ENCODE assay signal across 1 cellular context in the genomic region with DNA sequence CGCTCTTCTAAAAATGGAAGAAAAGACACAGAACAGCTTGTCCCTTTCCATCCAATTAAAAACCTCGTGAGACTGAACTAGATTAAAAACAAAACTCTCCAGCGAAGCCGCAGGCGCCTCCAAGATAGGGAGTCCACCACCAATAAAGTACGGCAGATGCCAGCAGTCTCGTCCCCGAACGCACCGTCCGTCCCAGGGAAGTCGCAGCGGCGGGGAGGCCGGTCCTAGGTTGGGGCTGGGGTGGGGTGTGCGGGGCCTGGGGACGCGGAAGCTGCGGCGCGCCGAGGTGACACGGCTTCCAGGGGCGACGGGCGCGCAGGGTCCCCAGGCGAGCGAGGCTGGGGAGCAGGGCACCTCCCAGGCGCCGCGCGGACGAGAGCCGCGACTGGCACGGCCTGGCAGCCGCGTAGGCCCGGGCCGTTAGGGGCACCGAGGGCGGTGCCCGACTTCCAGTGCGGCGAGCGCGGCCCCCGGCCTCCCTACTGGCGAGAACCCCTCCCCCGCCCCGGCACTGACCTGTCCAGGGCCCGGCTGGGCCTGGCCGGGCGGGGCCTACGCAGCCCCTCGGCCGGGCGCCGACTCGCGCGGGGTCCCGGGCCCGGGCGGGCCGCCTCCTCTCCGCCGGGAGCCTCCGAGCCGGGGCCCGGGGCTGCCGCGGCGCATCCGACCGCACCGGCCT.
TF ChIP-seq lines count a peak whose summit lies in the region.

No MANE protein-coding gene starts in this region.

TF ChIP-seq in GM12878, 131 proteins besides CTCF, POLR2A, EP300 and RAD21 (continued from another document and continues in another):
- TF ChIP-seq, protein P1, sequence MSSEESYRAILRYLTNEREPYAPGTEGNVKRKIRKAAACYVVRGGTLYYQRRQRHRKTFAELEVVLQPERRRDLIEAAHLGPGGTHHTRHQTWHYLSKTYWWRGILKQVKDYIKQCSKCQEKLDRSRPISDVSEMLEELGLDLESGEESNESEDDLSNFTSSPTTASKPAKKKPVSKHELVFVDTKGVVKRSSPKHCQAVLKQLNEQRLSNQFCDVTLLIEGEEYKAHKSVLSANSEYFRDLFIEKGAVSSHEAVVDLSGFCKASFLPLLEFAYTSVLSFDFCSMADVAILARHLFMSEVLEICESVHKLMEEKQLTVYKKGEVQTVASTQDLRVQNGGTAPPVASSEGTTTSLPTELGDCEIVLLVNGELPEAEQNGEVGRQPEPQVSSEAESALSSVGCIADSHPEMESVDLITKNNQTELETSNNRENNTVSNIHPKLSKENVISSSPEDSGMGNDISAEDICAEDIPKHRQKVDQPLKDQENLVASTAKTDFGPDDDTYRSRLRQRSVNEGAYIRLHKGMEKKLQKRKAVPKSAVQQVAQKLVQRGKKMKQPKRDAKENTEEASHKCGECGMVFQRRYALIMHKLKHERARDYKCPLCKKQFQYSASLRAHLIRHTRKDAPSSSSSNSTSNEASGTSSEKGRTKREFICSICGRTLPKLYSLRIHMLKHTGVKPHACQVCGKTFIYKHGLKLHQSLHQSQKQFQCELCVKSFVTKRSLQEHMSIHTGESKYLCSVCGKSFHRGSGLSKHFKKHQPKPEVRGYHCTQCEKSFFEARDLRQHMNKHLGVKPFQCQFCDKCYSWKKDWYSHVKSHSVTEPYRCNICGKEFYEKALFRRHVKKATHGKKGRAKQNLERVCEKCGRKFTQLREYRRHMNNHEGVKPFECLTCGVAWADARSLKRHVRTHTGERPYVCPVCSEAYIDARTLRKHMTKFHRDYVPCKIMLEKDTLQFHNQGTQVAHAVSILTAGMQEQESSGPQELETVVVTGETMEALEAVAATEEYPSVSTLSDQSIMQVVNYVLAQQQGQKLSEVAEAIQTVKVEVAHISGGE (CRISPR knock-in tag; IDR thresholded peaks at IDR 0.05) = no peak
- no peak for TF ChIP-seq YBX1 (IDR thresholded peaks at IDR 0.05)
- no peak for TF ChIP-seq ETV6 (conservative IDR thresholded peaks at IDR 0.05 in 1 of 2, IDR thresholded peaks at IDR 0.05 in 1 of 2; ENCODE audit: borderline replicate concordance in 1 of 2, low read depth in 1 of 2)
- TF ChIP-seq MTA2 (IDR thresholded peaks at IDR 0.05; ENCODE audit: low read depth) = no peak
- no peak for TF ChIP-seq RBBP5 (conservative IDR thresholded peaks at IDR 0.05)
- TF ChIP-seq, protein P2, sequence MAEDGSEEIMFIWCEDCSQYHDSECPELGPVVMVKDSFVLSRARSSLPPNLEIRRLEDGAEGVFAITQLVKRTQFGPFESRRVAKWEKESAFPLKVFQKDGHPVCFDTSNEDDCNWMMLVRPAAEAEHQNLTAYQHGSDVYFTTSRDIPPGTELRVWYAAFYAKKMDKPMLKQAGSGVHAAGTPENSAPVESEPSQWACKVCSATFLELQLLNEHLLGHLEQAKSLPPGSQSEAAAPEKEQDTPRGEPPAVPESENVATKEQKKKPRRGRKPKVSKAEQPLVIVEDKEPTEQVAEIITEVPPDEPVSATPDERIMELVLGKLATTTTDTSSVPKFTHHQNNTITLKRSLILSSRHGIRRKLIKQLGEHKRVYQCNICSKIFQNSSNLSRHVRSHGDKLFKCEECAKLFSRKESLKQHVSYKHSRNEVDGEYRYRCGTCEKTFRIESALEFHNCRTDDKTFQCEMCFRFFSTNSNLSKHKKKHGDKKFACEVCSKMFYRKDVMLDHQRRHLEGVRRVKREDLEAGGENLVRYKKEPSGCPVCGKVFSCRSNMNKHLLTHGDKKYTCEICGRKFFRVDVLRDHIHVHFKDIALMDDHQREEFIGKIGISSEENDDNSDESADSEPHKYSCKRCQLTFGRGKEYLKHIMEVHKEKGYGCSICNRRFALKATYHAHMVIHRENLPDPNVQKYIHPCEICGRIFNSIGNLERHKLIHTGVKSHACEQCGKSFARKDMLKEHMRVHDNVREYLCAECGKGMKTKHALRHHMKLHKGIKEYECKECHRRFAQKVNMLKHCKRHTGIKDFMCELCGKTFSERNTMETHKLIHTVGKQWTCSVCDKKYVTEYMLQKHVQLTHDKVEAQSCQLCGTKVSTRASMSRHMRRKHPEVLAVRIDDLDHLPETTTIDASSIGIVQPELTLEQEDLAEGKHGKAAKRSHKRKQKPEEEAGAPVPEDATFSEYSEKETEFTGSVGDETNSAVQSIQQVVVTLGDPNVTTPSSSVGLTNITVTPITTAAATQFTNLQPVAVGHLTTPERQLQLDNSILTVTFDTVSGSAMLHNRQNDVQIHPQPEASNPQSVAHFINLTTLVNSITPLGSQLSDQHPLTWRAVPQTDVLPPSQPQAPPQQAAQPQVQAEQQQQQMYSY (CRISPR knock-in tag; IDR thresholded peaks at IDR 0.05) = no peak
- TF ChIP-seq WRNIP1 (IDR thresholded peaks at IDR 0.05; ENCODE audit: borderline replicate concordance, low read depth, low read length) = no peak
- TF ChIP-seq, protein P3, sequence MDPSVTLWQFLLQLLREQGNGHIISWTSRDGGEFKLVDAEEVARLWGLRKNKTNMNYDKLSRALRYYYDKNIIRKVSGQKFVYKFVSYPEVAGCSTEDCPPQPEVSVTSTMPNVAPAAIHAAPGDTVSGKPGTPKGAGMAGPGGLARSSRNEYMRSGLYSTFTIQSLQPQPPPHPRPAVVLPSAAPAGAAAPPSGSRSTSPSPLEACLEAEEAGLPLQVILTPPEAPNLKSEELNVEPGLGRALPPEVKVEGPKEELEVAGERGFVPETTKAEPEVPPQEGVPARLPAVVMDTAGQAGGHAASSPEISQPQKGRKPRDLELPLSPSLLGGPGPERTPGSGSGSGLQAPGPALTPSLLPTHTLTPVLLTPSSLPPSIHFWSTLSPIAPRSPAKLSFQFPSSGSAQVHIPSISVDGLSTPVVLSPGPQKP (IDR thresholded peaks at IDR 0.05; ENCODE audit: low read depth, low read length) = no peak
- TF ChIP-seq PAX5 (IDR thresholded peaks at IDR 0.05; ENCODE audit: borderline replicate concordance, low read depth, low read length) = no peak
- TF ChIP-seq SMAD1 (IDR thresholded peaks at IDR 0.05; ENCODE audit: low read depth, partially characterized antibody) = no peak
- TF ChIP-seq HDAC6 (IDR thresholded peaks at IDR 0.05; ENCODE audit: unreplicated experiment) = no peak
- no peak for TF ChIP-seq POU2F2 (IDR thresholded peaks at IDR 0.05; ENCODE audit: borderline replicate concordance, low read depth, low read length)
- TF ChIP-seq, protein P4, sequence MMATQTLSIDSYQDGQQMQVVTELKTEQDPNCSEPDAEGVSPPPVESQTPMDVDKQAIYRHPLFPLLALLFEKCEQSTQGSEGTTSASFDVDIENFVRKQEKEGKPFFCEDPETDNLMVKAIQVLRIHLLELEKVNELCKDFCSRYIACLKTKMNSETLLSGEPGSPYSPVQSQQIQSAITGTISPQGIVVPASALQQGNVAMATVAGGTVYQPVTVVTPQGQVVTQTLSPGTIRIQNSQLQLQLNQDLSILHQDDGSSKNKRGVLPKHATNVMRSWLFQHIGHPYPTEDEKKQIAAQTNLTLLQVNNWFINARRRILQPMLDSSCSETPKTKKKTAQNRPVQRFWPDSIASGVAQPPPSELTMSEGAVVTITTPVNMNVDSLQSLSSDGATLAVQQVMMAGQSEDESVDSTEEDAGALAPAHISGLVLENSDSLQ (IDR thresholded peaks at IDR 0.05) = no peak
- no peak for TF ChIP-seq JUNB (IDR thresholded peaks at IDR 0.05)
- TF ChIP-seq FOS (IDR thresholded peaks at IDR 0.05; ENCODE audit: borderline replicate concordance, extremely low read depth, insufficient read length) = no peak
- no peak for TF ChIP-seq E4F1 (IDR thresholded peaks at IDR 0.05; ENCODE audit: borderline replicate concordance, partially characterized antibody)
- TF ChIP-seq KLF5 (IDR thresholded peaks at IDR 0.05; ENCODE audit: partially characterized antibody) = no peak
- no peak for TF ChIP-seq JUND (IDR thresholded peaks at IDR 0.05; ENCODE audit: low read depth, low read length)
- TF ChIP-seq SIX5 (IDR thresholded peaks at IDR 0.05; ENCODE audit: low read depth, low read length, severe bottlenecking) = no peak
- no peak for TF ChIP-seq ZNF24 (IDR thresholded peaks at IDR 0.05)
- no peak for TF ChIP-seq BCL3 (IDR thresholded peaks at IDR 0.05; ENCODE audit: borderline replicate concordance, insufficient read depth, low read depth, low read length, poor library complexity, severe bottlenecking)
- TF ChIP-seq, protein P5, sequence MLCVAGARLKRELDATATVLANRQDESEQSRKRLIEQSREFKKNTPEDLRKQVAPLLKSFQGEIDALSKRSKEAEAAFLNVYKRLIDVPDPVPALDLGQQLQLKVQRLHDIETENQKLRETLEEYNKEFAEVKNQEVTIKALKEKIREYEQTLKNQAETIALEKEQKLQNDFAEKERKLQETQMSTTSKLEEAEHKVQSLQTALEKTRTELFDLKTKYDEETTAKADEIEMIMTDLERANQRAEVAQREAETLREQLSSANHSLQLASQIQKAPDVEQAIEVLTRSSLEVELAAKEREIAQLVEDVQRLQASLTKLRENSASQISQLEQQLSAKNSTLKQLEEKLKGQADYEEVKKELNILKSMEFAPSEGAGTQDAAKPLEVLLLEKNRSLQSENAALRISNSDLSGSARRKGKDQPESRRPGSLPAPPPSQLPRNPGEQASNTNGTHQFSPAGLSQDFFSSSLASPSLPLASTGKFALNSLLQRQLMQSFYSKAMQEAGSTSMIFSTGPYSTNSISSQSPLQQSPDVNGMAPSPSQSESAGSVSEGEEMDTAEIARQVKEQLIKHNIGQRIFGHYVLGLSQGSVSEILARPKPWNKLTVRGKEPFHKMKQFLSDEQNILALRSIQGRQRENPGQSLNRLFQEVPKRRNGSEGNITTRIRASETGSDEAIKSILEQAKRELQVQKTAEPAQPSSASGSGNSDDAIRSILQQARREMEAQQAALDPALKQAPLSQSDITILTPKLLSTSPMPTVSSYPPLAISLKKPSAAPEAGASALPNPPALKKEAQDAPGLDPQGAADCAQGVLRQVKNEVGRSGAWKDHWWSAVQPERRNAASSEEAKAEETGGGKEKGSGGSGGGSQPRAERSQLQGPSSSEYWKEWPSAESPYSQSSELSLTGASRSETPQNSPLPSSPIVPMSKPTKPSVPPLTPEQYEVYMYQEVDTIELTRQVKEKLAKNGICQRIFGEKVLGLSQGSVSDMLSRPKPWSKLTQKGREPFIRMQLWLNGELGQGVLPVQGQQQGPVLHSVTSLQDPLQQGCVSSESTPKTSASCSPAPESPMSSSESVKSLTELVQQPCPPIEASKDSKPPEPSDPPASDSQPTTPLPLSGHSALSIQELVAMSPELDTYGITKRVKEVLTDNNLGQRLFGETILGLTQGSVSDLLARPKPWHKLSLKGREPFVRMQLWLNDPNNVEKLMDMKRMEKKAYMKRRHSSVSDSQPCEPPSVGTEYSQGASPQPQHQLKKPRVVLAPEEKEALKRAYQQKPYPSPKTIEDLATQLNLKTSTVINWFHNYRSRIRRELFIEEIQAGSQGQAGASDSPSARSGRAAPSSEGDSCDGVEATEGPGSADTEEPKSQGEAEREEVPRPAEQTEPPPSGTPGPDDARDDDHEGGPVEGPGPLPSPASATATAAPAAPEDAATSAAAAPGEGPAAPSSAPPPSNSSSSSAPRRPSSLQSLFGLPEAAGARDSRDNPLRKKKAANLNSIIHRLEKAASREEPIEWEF (IDR thresholded peaks at IDR 0.05; ENCODE audit: insufficient replicate concordance, low read depth, low read length) = no peak
- TF ChIP-seq, protein P6, sequence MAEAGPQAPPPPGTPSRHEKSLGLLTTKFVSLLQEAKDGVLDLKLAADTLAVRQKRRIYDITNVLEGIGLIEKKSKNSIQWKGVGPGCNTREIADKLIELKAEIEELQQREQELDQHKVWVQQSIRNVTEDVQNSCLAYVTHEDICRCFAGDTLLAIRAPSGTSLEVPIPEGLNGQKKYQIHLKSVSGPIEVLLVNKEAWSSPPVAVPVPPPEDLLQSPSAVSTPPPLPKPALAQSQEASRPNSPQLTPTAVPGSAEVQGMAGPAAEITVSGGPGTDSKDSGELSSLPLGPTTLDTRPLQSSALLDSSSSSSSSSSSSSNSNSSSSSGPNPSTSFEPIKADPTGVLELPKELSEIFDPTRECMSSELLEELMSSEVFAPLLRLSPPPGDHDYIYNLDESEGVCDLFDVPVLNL (IDR thresholded peaks at IDR 0.05; ENCODE audit: low read depth, low read length) = no peak
- TF ChIP-seq NFYA (IDR thresholded peaks at IDR 0.05; ENCODE audit: borderline replicate concordance, low read depth, low read length) = no peak
- no peak for TF ChIP-seq EGR1 (IDR thresholded peaks at IDR 0.05; ENCODE audit: borderline replicate concordance in 1 of 2, low read depth in 2 of 2, low read length in 2 of 2)
- TF ChIP-seq SRF (IDR thresholded peaks at IDR 0.05; ENCODE audit: low read depth in 2 of 2, low read length in 2 of 2) = no peak
- no peak for TF ChIP-seq YY1 (IDR thresholded peaks at IDR 0.05; ENCODE audit: low read depth, low read length)
- no peak for TF ChIP-seq RAD51 (IDR thresholded peaks at IDR 0.05)
- no peak for TF ChIP-seq ZBED1 (IDR thresholded peaks at IDR 0.05; ENCODE audit: borderline replicate concordance)
- TF ChIP-seq ZNF207 (IDR thresholded peaks at IDR 0.05; ENCODE audit: borderline replicate concordance) = no peak
- no peak for TF ChIP-seq SIN3A (IDR thresholded peaks at IDR 0.05; ENCODE audit: low read depth, low read length)
- TF ChIP-seq POLR2AphosphoS2 (IDR thresholded peaks at IDR 0.05; ENCODE audit: low read depth, low read length) = 0 out of 2 replicates have a peak, but pooled peaks have one; percentile 9
- TF ChIP-seq CREM (IDR thresholded peaks at IDR 0.05; ENCODE audit: low read depth) = no peak
- TF ChIP-seq PAX8 (IDR thresholded peaks at IDR 0.05) = no peak
- no peak for TF ChIP-seq STAT3 (IDR thresholded peaks at IDR 0.05; ENCODE audit: low read depth, low read length)
- TF ChIP-seq POLR2AphosphoS5 (IDR thresholded peaks at IDR 0.05; ENCODE audit: low read length) = no peak
- TF ChIP-seq IRF4 (IDR thresholded peaks at IDR 0.05; ENCODE audit: low read depth, low read length) = no peak
